ENCODE assay signal across 9 cellular contexts in genomic region chr1:162854245-162854860, GRCh38. TPM values are rescaled to one million over a fixed set of nuclear protein-coding genes. Genes with fewer than 3 reads are reported as not detected.
DNase-seq lines count a peak whose midpoint lies in the region; ATAC-seq and TF ChIP-seq lines count a peak whose summit lies in the region.
"Had no signal": no experiment of that assay in that cellular context is flagged by ENCODE, and none has a peak within 500 bp of the region (broad histone marks: within the 10 kb centered on the region; RNA-seq: fewer than 3 reads in every experiment).

No MANE protein-coding gene starts in this region.

- TF ChIP-seq CTCF in body of pancreas (IDR thresholded peaks at IDR 0.05) = peak; percentile 33 to 72 (median 66)

- ATAC-seq in HG02623 (IDR thresholded peaks at IDR 0.05; ENCODE audit: unreplicated experiment) = peak; percentile 67
- peak; percentile 71 for ATAC-seq in body of pancreas

- no peaks in the 10 kb centered on the region for H3K9me3 ChIP-seq in body of pancreas

- H3K4me3 ChIP-seq in body of pancreas = no peak overlapping the region

- DNase-seq in NK-92 treated with Interleukin-12 subunit alpha and Interleukin-12 subunit beta, amount 100 ng/mL, for 24 hours (lab: John Stamatoyannopoulos, UW) = peak; percentile 35
- DNase-seq in NK-92 (lab: John Stamatoyannopoulos, UW; ENCODE audit: unreplicated experiment) (no peak), NCI-H1417 treated with DMSO at 0.1 percent for 48 hours (lab: John Stamatoyannopoulos, UW) (peak; percentile 12), SW480 (ENCODE audit: low spot score) (peak; percentile 81), body of pancreas (peak; percentile 66 to 76 (median 72)), inferior parietal cortex (ENCODE audit: extremely low spot score) (peak; percentile 82)
- DNase-seq in stimulated activated CD4-positive, alpha-beta T cell treated with anti-CD3 and anti-CD28 coated beads, Interleukin-1b, Interleukin-23, amount 100 ng/mL, for 48 hours = peak; percentile 32

- no peaks in the 10 kb centered on the region for H3K27me3 ChIP-seq in body of pancreas

- TF ChIP-seq POLR2A in body of pancreas (IDR thresholded peaks at IDR 0.05) = no peak

- WGBS in body of pancreas, 2 donors = 20 to 24% methylated on average over 4 of the region's 4 CpGs

- H3K4me1 ChIP-seq in body of pancreas = no peaks in the 10 kb centered on the region

- no peak overlapping the region for H3K27ac ChIP-seq in body of pancreas

- H3K36me3 ChIP-seq in body of pancreas (replicated peaks in 1 of 2; ENCODE audit: insufficient read depth in 1 of 2, low read depth in 2 of 2) = no peaks in the 10 kb centered on the region

- intact Hi-C loops in body of pancreas (cut with DNase I) = loop anchor here (10.0 kb wide), 1 partner anchor 320 kb away; no protein-coding TSS in a partner anchor

RNA-seq across cellular contexts. Expression of gene CCDC190, which starts 6.6 kb away (rescaled TPM):
- total RNA-seq in body of pancreas = not detected
- total RNA-seq: mononuclear cell had no signal
